27 cellular contexts compared by ENCODE assay signal in genomic region chr1:182367928-182368327, GRCh38. TPM values are rescaled to one million over a fixed set of nuclear protein-coding genes. Genes with fewer than 3 reads are reported as not detected.
"Had no signal": no experiment of that assay in that cellular context is flagged by ENCODE, and none has a peak within 500 bp of the region (broad histone marks: within the 10 kb centered on the region; RNA-seq: fewer than 3 reads in every experiment).

No MANE protein-coding gene starts in this region.

- H3K4me1 ChIP-seq: ascending aorta, body of pancreas had no signal

- H3K9me3 ChIP-seq: ascending aorta, body of pancreas had no signal

- H3K9me3 Mint-ChIP-seq: activated B cell treated with CpG ODN at 0.5 μM for 24 hours; activated CD4-positive, alpha-beta T cell treated with anti-CD3 and anti-CD28 coated beads, Interleukin-2, amount 10 ng/mL, durations not matched to agents 24 days and 14 days; activated T-cell treated with anti-CD3 and anti-CD28 coated beads, Interleukin-2, amount 50 U/mL, for 24 hours; activated T-helper 1 cell treated with anti-CD3 and anti-CD28 coated beads, Interleukin-12 subunit alpha, Interleukin-12 subunit beta, Interleukin-2, Interleukin-4 antibody, amounts not matched to agents 30 ng/mL and 10 ng/mL and 1 ng/mL, durations not matched to agents 14 hours and 24 hours and 36 hours; central memory CD8-positive, alpha-beta T cell had no signal

- H3K36me3 ChIP-seq: ascending aorta had no signal

- ATAC-seq: activated CD8-positive, alpha-beta memory T cell treated with anti-CD3 and anti-CD28 coated beads, Interleukin-2, amount 10 ng/mL, durations not matched to agents 7 days and 5 days; body of pancreas; PC-3; T-helper 17 cell had no signal

- H3K4me3 Mint-ChIP-seq: activated B cell treated with CpG ODN at 0.5 μM for 24 hours; activated CD4-positive, alpha-beta T cell treated with anti-CD3 and anti-CD28 coated beads, Interleukin-2, amount 10 ng/mL, durations not matched to agents 24 days and 14 days; activated CD8-positive, alpha-beta memory T cell treated with anti-CD3 and anti-CD28 coated beads, Interleukin-2, amount 10 ng/mL, durations not matched to agents 7 days and 5 days; activated naive CD4-positive, alpha-beta T cell treated with anti-CD3 and anti-CD28 coated beads, Interleukin-2, amount 50 U/mL, for 24 hours; activated T-cell treated with anti-CD3 and anti-CD28 coated beads, Interleukin-2, amount 50 U/mL, for 24 hours; activated T-helper 1 cell treated with anti-CD3 and anti-CD28 coated beads, Interleukin-12 subunit alpha, Interleukin-12 subunit beta, Interleukin-2, Interleukin-4 antibody, amounts not matched to agents 30 ng/mL and 10 ng/mL and 1 ng/mL, durations not matched to agents 14 hours and 24 hours and 36 hours; central memory CD8-positive, alpha-beta T cell; T-helper 17 cell had no signal

- H3K27ac ChIP-seq: ascending aorta, body of pancreas had no signal

- H3K36me3 Mint-ChIP-seq: activated naive CD4-positive, alpha-beta T cell treated with anti-CD3 and anti-CD28 coated beads, Interleukin-2, amount 50 U/mL, for 24 hours had no signal

- H3K4me1 Mint-ChIP-seq: activated CD4-positive, alpha-beta T cell treated with anti-CD3 and anti-CD28 coated beads, Interleukin-2, amount 10 ng/mL, durations not matched to agents 24 days and 14 days; activated CD8-positive, alpha-beta memory T cell treated with anti-CD3 and anti-CD28 coated beads, Interleukin-2, amount 10 ng/mL, durations not matched to agents 7 days and 5 days; activated naive CD4-positive, alpha-beta T cell treated with anti-CD3 and anti-CD28 coated beads, Interleukin-2, amount 50 U/mL, for 24 hours; central memory CD8-positive, alpha-beta T cell had no signal

- DNase-seq: activated B cell treated with CpG ODN at 0.5 μM for 24 hours; activated CD4-positive, alpha-beta T cell treated with anti-CD3 and anti-CD28 coated beads for 1 hour; activated CD4-positive, alpha-beta T cell treated with anti-CD3 and anti-CD28 coated beads, Interleukin-2, amount 10 ng/mL, durations not matched to agents 24 days and 14 days; activated CD4-positive, alpha-beta T cell treated with anti-CD3 and anti-CD28 coated beads, Interleukin-2, amount 50 U/mL, for 48 hours; activated CD8-positive, alpha-beta memory T cell treated with anti-CD3 and anti-CD28 coated beads, Interleukin-2, amount 10 ng/mL, durations not matched to agents 7 days and 5 days; activated effector memory CD4-positive, alpha-beta T cell treated with Interleukin-2 at 50 U/mL for 16 hours; activated naive CD4-positive, alpha-beta T cell; activated T-cell treated with anti-CD3 and anti-CD28 coated beads, Interleukin-2, amount 50 U/mL, for 24 hours; body of pancreas; KG1; NCI-H1048; NCI-H1417 treated with DMSO at 0.1 percent for 48 hours; NCI-H1694; NCI-H2029 treated with DMSO at 0.1 percent for 48 hours; NCI-H345; NCI-H510A; PC-3; SIG-M5; T-helper 17 cell; T-helper 9 cell had no signal

- H3K4me3 ChIP-seq: ascending aorta, body of pancreas had no signal

- H3K27ac Mint-ChIP-seq: activated B cell treated with CpG ODN at 0.5 μM for 24 hours; activated CD4-positive, alpha-beta T cell treated with anti-CD3 and anti-CD28 coated beads, Interleukin-2, amount 10 ng/mL, durations not matched to agents 24 days and 14 days; activated CD8-positive, alpha-beta memory T cell treated with anti-CD3 and anti-CD28 coated beads, Interleukin-2, amount 10 ng/mL, durations not matched to agents 7 days and 5 days; activated naive CD4-positive, alpha-beta T cell treated with anti-CD3 and anti-CD28 coated beads, Interleukin-2, amount 50 U/mL, for 24 hours; activated T-cell treated with anti-CD3 and anti-CD28 coated beads, Interleukin-2, amount 50 U/mL, for 24 hours; activated T-helper 1 cell treated with anti-CD3 and anti-CD28 coated beads, Interleukin-12 subunit alpha, Interleukin-12 subunit beta, Interleukin-2, Interleukin-4 antibody, amounts not matched to agents 30 ng/mL and 10 ng/mL and 1 ng/mL, durations not matched to agents 14 hours and 24 hours and 36 hours; T-helper 17 cell had no signal

- H3K27me3 ChIP-seq: ascending aorta, body of pancreas had no signal

RNA-seq across cellular contexts. Expression of gene TEDDM1, which starts 32.5 kb away (rescaled TPM):
- total RNA-seq: activated B cell treated with CpG ODN at 0.5 μM for 24 hours; activated CD4-positive, alpha-beta T cell treated with anti-CD3 and anti-CD28 coated beads, Interleukin-2, amount 10 ng/mL, durations not matched to agents 24 days and 14 days; activated CD8-positive, alpha-beta memory T cell treated with anti-CD3 and anti-CD28 coated beads, Interleukin-2, amount 10 ng/mL, durations not matched to agents 7 days and 5 days; activated T-helper 1 cell treated with anti-CD3 and anti-CD28 coated beads, Interleukin-12 subunit alpha, Interleukin-12 subunit beta, Interleukin-2, Interleukin-4 antibody, amounts not matched to agents 30 ng/mL and 10 ng/mL and 1 ng/mL, durations not matched to agents 14 hours and 24 hours and 36 hours; ascending aorta; body of pancreas; bronchial epithelial cell; LHCN-M2; M059J; PC-3; T-helper 17 cell had no signal
